8 cellular contexts compared by ENCODE assay signal in genomic region chr4:139083533-139084424, GRCh38.
A peak's percentile ranks its signal among the peaks of the same experiment; 100 is the strongest.
DNase-seq lines count a peak whose midpoint lies in the region; ATAC-seq and TF ChIP-seq lines count a peak whose summit lies in the region.

No MANE protein-coding gene starts in this region.

- no CpG with 5 or more reads among the region's 76 CpGs for WGBS in neuronal stem cell (ENCODE audit: extremely low coverage in 2 of 2, insufficient read length in 2 of 2, insufficient replicate concordance in 1 of 2), 2 donors

- H3K36me3 ChIP-seq in KOPT-K1 (ENCODE audit: insufficient read depth, low read length) (0 out of 2 replicates have a peak, but pooled peaks cover 7% of the 10 kb centered on the region), neuronal stem cell (replicated peaks in 1 of 2; ENCODE audit: control insufficient read depth in 2 of 2, insufficient read depth in 2 of 2, low read length in 2 of 2) (peaks cover 0 to 10% of the 10 kb centered on the region in 2 donors), subcutaneous abdominal adipose tissue (ENCODE audit: control insufficient read depth in 5 of 5, insufficient read depth in 5 of 5, low read length in 5 of 5) (no peaks in the 10 kb centered on the region)

- peak; percentile 49 for ATAC-seq in GM21786 (IDR thresholded peaks at IDR 0.05; ENCODE audit: unreplicated experiment)

- H3K4me1 ChIP-seq in neuronal stem cell (ENCODE audit: control insufficient read depth in 2 of 2, insufficient read depth in 1 of 2, low read depth in 1 of 2, low read length in 2 of 2) = peaks cover 4 to 18% of the 10 kb centered on the region in 2 donors
- H3K4me1 ChIP-seq in subcutaneous abdominal adipose tissue (ENCODE audit: control insufficient read depth in 5 of 5, insufficient read depth in 5 of 5, low read length in 5 of 5) = peaks cover 0 to 37% (median 32%) of the 10 kb centered on the region in 5 donors

- H2AK5ac ChIP-seq in neuronal stem cell (ENCODE audit: low read depth, low read length) = peak overlapping the region; percentile 63

- peak overlapping the region; percentile 94 for H2BK15ac ChIP-seq in neuronal stem cell (ENCODE audit: low read length)

- H3K27ac ChIP-seq in KOPT-K1 (ENCODE audit: low read depth, low read length, poor library complexity, severe bottlenecking) = peak overlapping the region; percentile 96
- H3K27ac ChIP-seq in neuronal stem cell (replicated peaks; ENCODE audit: low read length) = peak overlapping the region; percentile 94
- H3K27ac ChIP-seq in subcutaneous abdominal adipose tissue (ENCODE audit: low read depth, low read length) = peak overlapping the region; percentile 97

- H3K9me3 ChIP-seq in KOPT-K1 (ENCODE audit: insufficient read depth, low read length, poor library complexity, severe bottlenecking) (no peaks in the 10 kb centered on the region), neuronal stem cell (replicated peaks in 1 of 2; ENCODE audit: control insufficient read depth in 2 of 2, insufficient read depth in 1 of 2, low read depth in 1 of 2, low read length in 2 of 2) (no peaks in the 10 kb centered on the region), subcutaneous abdominal adipose tissue (ENCODE audit: control insufficient read depth in 5 of 5, low read length in 5 of 5) (no peaks in the 10 kb centered on the region)

- H3K4me3 ChIP-seq in neuronal stem cell (ENCODE audit: low read length in 2 of 2) (peak overlapping the region; percentile 83 to 88), subcutaneous abdominal adipose tissue (ENCODE audit: low read depth in 1 of 5, low read length in 5 of 5) (peak overlapping the region; percentile 90 to 100 (median 99))

- peak; percentile 91 for DNase-seq in ELF-1 (ENCODE audit: low read depth, low spot score)
- peak; percentile 77 for DNase-seq in activated gamma-delta T cell (lab: John Stamatoyannopoulos, UW)
- DNase-seq in foreskin melanocyte = peak; percentile 87
- peak; percentile 87 for DNase-seq in neuronal stem cell (ENCODE audit: low spot score)

- H4K8ac ChIP-seq in neuronal stem cell (ENCODE audit: low read depth, low read length) = peak overlapping the region; percentile 43

- no peaks in the 10 kb centered on the region for H3K79me1 ChIP-seq in neuronal stem cell (ENCODE audit: low read depth, low read length)

- H2BK5ac ChIP-seq in neuronal stem cell (ENCODE audit: low read length) = peak overlapping the region; percentile 90

- H2AFZ ChIP-seq in neuronal stem cell (ENCODE audit: low read length) = peak overlapping the region; percentile 88

- H3K9ac ChIP-seq in neuronal stem cell (ENCODE audit: low read depth, low read length, poor library complexity) = peak overlapping the region; percentile 99
- peak overlapping the region; percentile 82 to 93 (median 88) for H3K9ac ChIP-seq in subcutaneous abdominal adipose tissue (ENCODE audit: low read length in 5 of 5)

- H4K91ac ChIP-seq in neuronal stem cell (ENCODE audit: low read depth, low read length, poor library complexity) = no peak overlapping the region

- peak overlapping the region; percentile 78 for H3K4me2 ChIP-seq in neuronal stem cell (ENCODE audit: insufficient read depth, low read length, poor library complexity, severe bottlenecking)

- H3K27me3 ChIP-seq in neuronal stem cell (ENCODE audit: control insufficient read depth in 3 of 3, insufficient read depth in 3 of 3, low read depth in 1 of 3, low read length in 3 of 3) (no peaks in the 10 kb centered on the region), subcutaneous abdominal adipose tissue (ENCODE audit: control insufficient read depth in 5 of 5, insufficient read depth in 4 of 5, low read length in 5 of 5) (no peaks in the 10 kb centered on the region)

- H3K18ac ChIP-seq in neuronal stem cell (ENCODE audit: low read length) = peak overlapping the region; percentile 99

- H2BK12ac ChIP-seq in neuronal stem cell (ENCODE audit: low read length) = peak overlapping the region; percentile 22

- H3K14ac ChIP-seq in neuronal stem cell (ENCODE audit: low read length) = peak overlapping the region; percentile 100

- peak overlapping the region; percentile 97 for H3K4ac ChIP-seq in neuronal stem cell (ENCODE audit: low read length)

- peak; percentile 89 for TF ChIP-seq POLR2A in Raji (IDR thresholded peaks at IDR 0.05; ENCODE audit: insufficient read depth, low read depth, low read length)

- H3K23ac ChIP-seq in neuronal stem cell (ENCODE audit: low read depth, low read length, poor library complexity) = peak overlapping the region; percentile 96

- no peak overlapping the region for H2BK120ac ChIP-seq in neuronal stem cell (ENCODE audit: low read depth, low read length)

Comparison
In these comparisons a context has a peak if more than half of its experiments do, and no peak if none do; other contexts are left out.
1. Peak in every context shown above with its lines: DNase-seq, ATAC-seq, H3K4me3 ChIP-seq and H3K27ac ChIP-seq.